ENCODE assay signal across 29 cellular contexts in the genomic region with DNA sequence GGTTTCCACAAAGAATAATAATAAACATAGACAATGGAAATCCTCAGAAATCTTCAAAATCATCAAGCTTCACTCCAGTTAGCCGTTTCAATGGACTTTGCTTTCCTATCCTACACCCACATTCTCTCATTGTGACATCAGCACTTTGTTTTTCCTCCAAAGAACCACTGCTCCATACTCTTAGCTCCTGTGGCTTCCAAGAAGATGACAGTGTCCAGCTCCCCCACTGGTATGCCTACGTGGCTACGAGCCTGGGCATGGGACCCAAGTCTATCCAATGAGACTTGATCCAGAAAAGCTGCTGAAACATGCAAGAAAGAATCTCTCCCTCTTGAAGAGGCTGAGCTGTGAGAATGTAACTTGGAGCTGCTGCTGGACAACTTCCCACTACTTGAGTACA. TPM values are rescaled to one million over a fixed set of nuclear protein-coding genes. Genes with fewer than 3 reads are reported as not detected.
"Had no signal": no experiment of that assay in that cellular context is flagged by ENCODE, and none has a peak within 500 bp of the region (broad histone marks: within the 10 kb centered on the region; RNA-seq: fewer than 3 reads in every experiment).

No MANE protein-coding gene starts in this region.

- ATAC-seq: gastrocnemius medialis; left cardiac atrium; natural killer cell treated with Interleukin-12 subunit alpha and Interleukin-12 subunit beta and Interleukin-15 and Interleukin-18, amount 100 ng/mL, for 72 hours; right lobe of liver; stimulated activated effector memory CD8-positive, alpha-beta T cell treated with anti-CD3 and anti-CD28 coated beads, Interleukin-12 subunit alpha, Interleukin-12 subunit beta, amount 100 ng/mL, for 72 hours had no signal

- DNase-seq: activated CD4-positive, alpha-beta memory T cell treated with anti-CD3 and anti-CD28 coated beads for 36 hours; activated CD4-positive, alpha-beta T cell treated with anti-CD3 and anti-CD28 coated beads, Interleukin-2, amount 10 ng/mL, durations not matched to agents 24 days and 14 days; activated CD4-positive, CD25-positive, alpha-beta regulatory T cell treated with anti-CD3 and anti-CD28 coated beads, Interleukin-2, amount 50 U/mL, for 72 hours; activated CD8-positive, alpha-beta memory T cell treated with anti-CD3 and anti-CD28 coated beads, Interleukin-2, amount 50 U/mL, for 4 hours; activated effector memory CD4-positive, alpha-beta T cell treated with anti-CD3 and anti-CD28 coated beads, Interleukin-2, amount 50 U/mL, for 16 hours; activated naive CD4-positive, alpha-beta T cell treated with anti-CD3 and anti-CD28 coated beads for 36 hours; activated naive CD8-positive, alpha-beta T cell treated with anti-CD3 and anti-CD28 coated beads for 36 hours; activated T-cell treated with anti-CD3 and anti-CD28 coated beads, Interleukin-2, amount 50 U/mL, for 1 hour; adrenal gland; aorta; effector CD4-positive, alpha-beta T cell; esophagus squamous epithelium; gastrocnemius medialis; glutamatergic neuron; islet precursor cell; left cardiac atrium; posterior cingulate gyrus; right lobe of liver; stimulated activated CD4-positive, alpha-beta T cell treated with anti-CD3 and anti-CD28 coated beads, Interleukin-12 subunit alpha, Interleukin-12 subunit beta, amount 100 ng/mL, for 4 hours; stimulated activated CD4-positive, alpha-beta T cell treated with anti-CD3 and anti-CD28 coated beads, Interleukin-4, amount 100 ng/mL, for 24 hours; substantia nigra; T-helper 2 cell; upper lobe of left lung had no signal

RNA-seq across cellular contexts. Expression of gene TOX3, which starts 9.5 kb away (rescaled TPM):
- total RNA-seq: activated CD4-positive, alpha-beta memory T cell treated with anti-CD3 and anti-CD28 coated beads for 36 hours; activated CD4-positive, alpha-beta T cell treated with anti-CD3 and anti-CD28 coated beads, Interleukin-2, amount 10 ng/mL, durations not matched to agents 24 days and 14 days; activated CD8-positive, alpha-beta memory T cell treated with anti-CD3 and anti-CD28 coated beads for 36 hours; activated naive CD4-positive, alpha-beta T cell treated with anti-CD3 and anti-CD28 coated beads for 36 hours; activated naive CD8-positive, alpha-beta T cell treated with anti-CD3 and anti-CD28 coated beads for 36 hours; activated T-helper 1 cell treated with anti-CD3 and anti-CD28 coated beads, Interleukin-12 subunit alpha, Interleukin-12 subunit beta, Interleukin-2, Interleukin-4 antibody, amounts not matched to agents 30 ng/mL and 10 ng/mL and 1 ng/mL, durations not matched to agents 14 hours and 24 hours and 36 hours; aorta; left cardiac atrium; myocyte; natural killer cell treated with Interleukin-12 subunit alpha and Interleukin-12 subunit beta and Interleukin-15 and Interleukin-18, amount 100 ng/mL, for 72 hours; osteoblast had no signal
